ENCODE assay signal across 16 cellular contexts in the genomic region with DNA sequence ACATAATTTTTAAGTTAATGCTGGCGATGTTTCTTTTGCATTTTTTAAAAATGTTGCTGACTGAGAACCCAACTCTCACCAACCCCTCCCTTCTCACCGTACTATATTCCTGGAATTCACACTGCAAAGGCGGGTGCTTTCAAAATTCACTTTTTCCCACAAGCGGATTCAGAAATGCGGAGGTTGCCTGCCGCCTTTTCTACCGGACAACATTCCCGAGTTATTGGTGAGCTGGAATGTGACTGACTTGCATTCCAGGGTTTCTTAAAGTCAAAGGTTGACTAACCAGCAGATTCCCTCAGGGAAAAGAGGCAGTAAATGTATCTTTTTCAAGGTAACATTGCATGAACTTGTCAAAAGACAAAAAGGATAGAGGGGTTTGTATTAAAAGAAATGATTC.
DNase-seq lines count a peak whose midpoint lies in the region; ATAC-seq and TF ChIP-seq lines count a peak whose summit lies in the region.
"Had no signal": no experiment of that assay in that cellular context is flagged by ENCODE, and none has a peak within 500 bp of the region (broad histone marks: within the 10 kb centered on the region; RNA-seq: fewer than 3 reads in every experiment).

No MANE protein-coding gene starts in this region.

- H3K36me3 ChIP-seq in mesendoderm (ENCODE audit: control insufficient read depth, insufficient read depth, low read length) = no peaks in the 10 kb centered on the region

- H3K18ac ChIP-seq in mesendoderm (ENCODE audit: low read length) = no peak overlapping the region

- no peak overlapping the region for H3K56ac ChIP-seq in mesendoderm (ENCODE audit: low read length)

- POLR2A ChIA-PET in AG04449 (lab: Yijun Ruan, JAX) = no interaction called here

- H3K27ac Mint-ChIP-seq in chondrocyte (ENCODE audit: unreplicated experiment) = peak overlapping the region; percentile 89
- H3K27ac Mint-ChIP-seq: B cell had no signal

- H4K5ac ChIP-seq in mesendoderm (ENCODE audit: low read length) = no peak overlapping the region

- no peak overlapping the region for H3K23ac ChIP-seq in mesendoderm (ENCODE audit: low read length)

- H3K9me3 Mint-ChIP-seq in chondrocyte (ENCODE audit: low read depth) = no peaks in the 10 kb centered on the region
- no peaks in the 10 kb centered on the region for H3K9me3 Mint-ChIP-seq in activated T-cell treated with anti-CD3 and anti-CD28 coated beads, Interleukin-2, amount 50 U/mL, for 4 hours
- H3K9me3 Mint-ChIP-seq: nephron progenitor cell had no signal

- no peak overlapping the region for H2AK5ac ChIP-seq in mesendoderm (ENCODE audit: low read length)

- no peaks in the 10 kb centered on the region for H3K79me1 ChIP-seq in mesendoderm (ENCODE audit: low read length)

- no peak for TF ChIP-seq CTCF in AG04449 (IDR thresholded peaks at IDR 0.05; ENCODE audit: insufficient read depth, low read length, missing control alignments)
- TF ChIP-seq CTCF in chondrocyte (IDR thresholded peaks at IDR 0.05) = no peak

- H3K4me3 ChIP-seq in AG04449 (ENCODE audit: low read depth, low read length) = no peak overlapping the region
- H3K4me3 ChIP-seq in mesendoderm (ENCODE audit: low read length) = no peak overlapping the region
- H3K4me3 ChIP-seq: dorsolateral prefrontal cortex had no signal

- no peak overlapping the region for H3K4ac ChIP-seq in mesendoderm (ENCODE audit: low read depth, low read length)

- CTCF ChIA-PET in AG04449 (lab: Yijun Ruan, JAX) = interaction anchor here (0.9 kb wide), 1 partner anchor 227 kb away, joined by 4 read pairs; no protein-coding TSS in a partner anchor

- in situ Hi-C loops in KBM-7 (cut with MboI; ENCODE audit: low pct_unique_long_range_greater_than_20kb, low sequenced_read_pairs) = no loop called here

- no peaks in the 10 kb centered on the region for H3K79me2 ChIP-seq in mesendoderm (ENCODE audit: control insufficient read depth, insufficient read depth, low read length)

- H2BK120ac ChIP-seq in mesendoderm (ENCODE audit: low read depth, low read length) = no peak overlapping the region

- no peak overlapping the region for H2BK5ac ChIP-seq in mesendoderm (ENCODE audit: low read length)

- peak; percentile 49 for DNase-seq in AG04449 (ENCODE audit: low read depth, low spot score)
- peak; percentile 91 for DNase-seq in LHCN-M2 (ENCODE audit: low read depth)
- no peak for DNase-seq in chondrocyte (ENCODE audit: low spot score)
- peak; percentile 68 for DNase-seq in mesendoderm
- no peak for DNase-seq in iPS-NIHi7 (ENCODE audit: extremely low spot score)
- no peak for DNase-seq in activated T-cell treated with anti-CD3 and anti-CD28 coated beads, Interleukin-2, amount 50 U/mL, for 4 hours
- DNase-seq in KBM-7 = no peak
- DNase-seq: activated CD4-positive, alpha-beta T cell treated with anti-CD3 and anti-CD28 coated beads for 1 hour; activated effector memory CD4-positive, alpha-beta T cell treated with Interleukin-2 at 50 U/mL for 16 hours; dorsolateral prefrontal cortex; nephron progenitor cell; Right ventricle myocardium superior; stimulated activated CD4-positive, alpha-beta T cell treated with anti-CD3 and anti-CD28 coated beads, Interleukin-15, amount 100 ng/mL, for 24 hours; stimulated activated naive CD4-positive, alpha-beta T cell had no signal

- H3K27ac ChIP-seq in mesendoderm (ENCODE audit: low read depth, low read length) = no peak overlapping the region
- H3K27ac ChIP-seq: dorsolateral prefrontal cortex had no signal

- no peak overlapping the region for H4K8ac ChIP-seq in mesendoderm (ENCODE audit: low read depth, low read length)

- H3K4me3 Mint-ChIP-seq in chondrocyte (ENCODE audit: unreplicated experiment) = no peak overlapping the region
- no peak overlapping the region for H3K4me3 Mint-ChIP-seq in activated T-cell treated with anti-CD3 and anti-CD28 coated beads, Interleukin-2, amount 50 U/mL, for 4 hours
- H3K4me3 Mint-ChIP-seq: B cell, nephron progenitor cell had no signal

- peaks cover 59% of the 10 kb centered on the region for H3K4me1 Mint-ChIP-seq in chondrocyte (ENCODE audit: low read depth)
- no peaks in the 10 kb centered on the region for H3K4me1 Mint-ChIP-seq in activated T-cell treated with anti-CD3 and anti-CD28 coated beads, Interleukin-2, amount 50 U/mL, for 4 hours (ENCODE audit: low read depth)

- H3K4me1 ChIP-seq in mesendoderm (ENCODE audit: control insufficient read depth, low read depth, low read length) = no peaks in the 10 kb centered on the region

- peaks cover 48% of the 10 kb centered on the region for H3K36me3 Mint-ChIP-seq in chondrocyte (ENCODE audit: low read depth)
- no peaks in the 10 kb centered on the region for H3K36me3 Mint-ChIP-seq in activated T-cell treated with anti-CD3 and anti-CD28 coated beads, Interleukin-2, amount 50 U/mL, for 4 hours (ENCODE audit: insufficient read depth)

- H3K27me3 Mint-ChIP-seq in chondrocyte (ENCODE audit: low read depth) = no peaks in the 10 kb centered on the region
- H3K27me3 Mint-ChIP-seq in activated T-cell treated with anti-CD3 and anti-CD28 coated beads, Interleukin-2, amount 50 U/mL, for 4 hours (ENCODE audit: low read depth) = peaks cover 37% of the 10 kb centered on the region

- ATAC-seq in GM21723 (IDR thresholded peaks at IDR 0.05; ENCODE audit: unreplicated experiment) = no peak
- no peak for ATAC-seq in activated T-cell treated with anti-CD3 and anti-CD28 coated beads, Interleukin-2, amount 50 U/mL, for 4 hours

- no CpG with 5 or more reads among the region's 8 CpGs for WGBS in mesendoderm (ENCODE audit: extremely low coverage, insufficient coverage, low lambda C conversion rate)

- H3K27me3 ChIP-seq in mesendoderm (ENCODE audit: insufficient read depth, low read length, poor library complexity) = no peaks in the 10 kb centered on the region
- H3K27me3 ChIP-seq: dorsolateral prefrontal cortex had no signal

- no peak overlapping the region for H2BK15ac ChIP-seq in mesendoderm (replicated peaks; ENCODE audit: low read depth)

- no peak overlapping the region for H3K9ac ChIP-seq in mesendoderm (ENCODE audit: low read length)

- H3K4me2 ChIP-seq in mesendoderm (ENCODE audit: low read length) = no peak overlapping the region

Comparison
In these comparisons a context has a peak if more than half of its experiments do, and no peak if none do; other contexts are left out.
1. DNase-seq: peak in AG04449 (single experiment), LHCN-M2 (single experiment) and mesendoderm (single experiment); none in chondrocyte (single experiment), iPS-NIHi7 (single experiment), activated T-cell treated with anti-CD3 and anti-CD28 coated beads, Interleukin-2, amount 50 U/mL, for 4 hours (single experiment) and KBM-7 (single experiment).